ENCODE assay signal across 9 cellular contexts in genomic region chr10:24882047-24882698, GRCh38.
DNase-seq lines count a peak whose midpoint lies in the region; ATAC-seq and TF ChIP-seq lines count a peak whose summit lies in the region.
"Had no signal": no experiment of that assay in that cellular context is flagged by ENCODE, and none has a peak within 500 bp of the region (broad histone marks: within the 10 kb centered on the region; RNA-seq: fewer than 3 reads in every experiment).

No MANE protein-coding gene starts in this region.

- intact Hi-C loops in Calu3 (cut with micrococcal nuclease; ENCODE audit: unreplicated experiment) = no loop called here

- no peak overlapping the region for H3K4me3 Mint-ChIP-seq in Calu3 (ENCODE audit: low read depth, unreplicated experiment)

- ATAC-seq in GM18858 (IDR thresholded peaks at IDR 0.05; ENCODE audit: unreplicated experiment) (peak; percentile 85), HG03565 (IDR thresholded peaks at IDR 0.05; ENCODE audit: unreplicated experiment) (peak; percentile 75), HG02588 (IDR thresholded peaks at IDR 0.05; ENCODE audit: unreplicated experiment) (no peak)

- H3K4me2 ChIP-seq in osteoblast (ENCODE audit: insufficient read depth, low read length) = peak overlapping the region; percentile 64

- no peaks in the 10 kb centered on the region for H4K20me1 ChIP-seq in osteoblast (ENCODE audit: insufficient read depth, low read length)

- H3K27ac ChIP-seq in osteoblast (ENCODE audit: low read depth, low read length) = no peak overlapping the region
- H3K27ac ChIP-seq: epithelial cell of prostate had no signal

- H3K4me3 ChIP-seq in osteoblast (ENCODE audit: insufficient read depth, low read length) = peak overlapping the region; percentile 36

- peaks cover 7% of the 10 kb centered on the region for H3K4me1 ChIP-seq in osteoblast (ENCODE audit: insufficient read depth, low read length)

- H3K9me3 Mint-ChIP-seq in Calu3 (ENCODE audit: low read depth, unreplicated experiment) = no peaks in the 10 kb centered on the region

- H3K27me3 ChIP-seq in osteoblast (ENCODE audit: insufficient read depth, low read length) = no peaks in the 10 kb centered on the region

- DNase-seq in activated effector memory CD4-positive, alpha-beta T cell treated with anti-CD3 and anti-CD28 coated beads, Interleukin-2, amount 50 U/mL, for 16 hours = peak; percentile 66
- DNase-seq in osteoblast (ENCODE audit: insufficient read length, low spot score, missing footprints) (no peak), NCI-H1417 (lab: John Stamatoyannopoulos, UW) (no peak), dedifferentiated amniotic fluid mesenchymal stem cell (ENCODE audit: extremely low spot score) (no peak), Calu3 (no peak)

- H2AFZ ChIP-seq in osteoblast (ENCODE audit: low read length) = no peak overlapping the region

- H3K36me3 ChIP-seq in osteoblast (ENCODE audit: insufficient read depth, low read length) = no peaks in the 10 kb centered on the region

- no TSS peak for BruUV-seq in Calu3 (replicated peaks; lab: Mats Ljungman, UMichigan)

- TF ChIP-seq CTCF in osteoblast (IDR thresholded peaks at IDR 0.05; ENCODE audit: extremely low read depth, low read depth, low read length) (peak; percentile 36), Calu3 (IDR thresholded peaks at IDR 0.05; ENCODE audit: unreplicated experiment) (no peak)

- no peaks in the 10 kb centered on the region for H3K36me3 Mint-ChIP-seq in Calu3 (ENCODE audit: insufficient read depth, unreplicated experiment)

- no peaks in the 10 kb centered on the region for H3K79me2 ChIP-seq in osteoblast (ENCODE audit: insufficient read depth, low read length)

- H3K27ac Mint-ChIP-seq in Calu3 (ENCODE audit: unreplicated experiment) = no peak overlapping the region

- no peaks in the 10 kb centered on the region for H3K9me3 ChIP-seq in osteoblast (ENCODE audit: low read depth, low read length)

- CTCF ChIA-PET in Calu3 (lab: Charles Lee) = no interaction called here

- H3K27me3 Mint-ChIP-seq in Calu3 (ENCODE audit: unreplicated experiment) = no peaks in the 10 kb centered on the region

- H3K4me1 Mint-ChIP-seq in Calu3 (ENCODE audit: low read depth, unreplicated experiment) = peaks cover 15% of the 10 kb centered on the region
